ENCODE assay signal across 9 cellular contexts in genomic region chr3:79019137-79019923, GRCh38.
DNase-seq lines count a peak whose midpoint lies in the region; ATAC-seq and TF ChIP-seq lines count a peak whose summit lies in the region.
"Had no signal": no experiment of that assay in that cellular context is flagged by ENCODE, and none has a peak within 500 bp of the region (broad histone marks: within the 10 kb centered on the region; RNA-seq: fewer than 3 reads in every experiment).

No MANE protein-coding gene starts in this region.

- H3K9me3 ChIP-seq in T-helper 17 cell (ENCODE audit: control insufficient read depth, low read length, poor library complexity, severe bottlenecking), result no peaks in the 10 kb centered on the region
- H3K9me3 ChIP-seq in testis, result no peaks in the 10 kb centered on the region

- no peak overlapping the region for H3K27ac Mint-ChIP-seq in T-helper 17 cell
- H3K27ac Mint-ChIP-seq in activated CD4-positive, alpha-beta memory T cell treated with anti-CD3 and anti-CD28 coated beads for 36 hours, result no peak overlapping the region
- H3K27ac Mint-ChIP-seq: stimulated activated naive CD8-positive, alpha-beta T cell treated with anti-CD3 and anti-CD28 coated beads, Interleukin-15, Interleukin-2, amounts not matched to agents 100 ng/mL and 50 ng/mL, for 24 hours had no signal

- H3K27ac ChIP-seq in epithelial cell of prostate (peak overlapping the region; percentile 80), testis (peak overlapping the region; percentile 92 to 93)

- H3K4me3 Mint-ChIP-seq in T-helper 17 cell, result peak overlapping the region; percentile 1
- no peak overlapping the region for H3K4me3 Mint-ChIP-seq in activated CD4-positive, alpha-beta memory T cell treated with anti-CD3 and anti-CD28 coated beads for 36 hours
- H3K4me3 Mint-ChIP-seq: stimulated activated naive CD8-positive, alpha-beta T cell treated with anti-CD3 and anti-CD28 coated beads, Interleukin-15, Interleukin-2, amounts not matched to agents 100 ng/mL and 50 ng/mL, for 24 hours had no signal

- no peaks in the 10 kb centered on the region for H3K36me3 Mint-ChIP-seq in T-helper 17 cell (ENCODE audit: low read depth)
- peaks cover 3% of the 10 kb centered on the region for H3K36me3 Mint-ChIP-seq in activated CD4-positive, alpha-beta memory T cell treated with anti-CD3 and anti-CD28 coated beads for 36 hours

- H3K27me3 Mint-ChIP-seq in T-helper 17 cell, result peaks cover 8% of the 10 kb centered on the region
- peaks cover 7% of the 10 kb centered on the region for H3K27me3 Mint-ChIP-seq in activated CD4-positive, alpha-beta memory T cell treated with anti-CD3 and anti-CD28 coated beads for 36 hours

- peaks cover 6% of the 10 kb centered on the region for H3K9me3 Mint-ChIP-seq in activated CD4-positive, alpha-beta memory T cell treated with anti-CD3 and anti-CD28 coated beads for 36 hours
- H3K9me3 Mint-ChIP-seq: stimulated activated naive CD8-positive, alpha-beta T cell treated with anti-CD3 and anti-CD28 coated beads, Interleukin-15, Interleukin-2, amounts not matched to agents 100 ng/mL and 50 ng/mL, for 24 hours had no signal

- WGBS in testis, 2 donors, result 0 to 1% methylated on average over 18 to 38 of the region's 40 CpGs

- peak; percentile 47 for TF ChIP-seq POLR2A in testis (IDR thresholded peaks at IDR 0.05)

- no peaks in the 10 kb centered on the region for H3K36me3 ChIP-seq in testis (ENCODE audit: low read depth, missing control alignments)

- TF ChIP-seq CTCF in testis (IDR thresholded peaks at IDR 0.05), result peak in 2 of 3 experiments; percentile 15 to 48

- intact Hi-C loops in testis (cut with DNase I; ENCODE audit: low total_unique reads), result no loop called here
- intact Hi-C loops in activated CD4-positive, alpha-beta memory T cell treated with anti-CD3 and anti-CD28 coated beads for 36 hours (cut with micrococcal nuclease), result no loop called here

- POLR2A ChIA-PET in activated CD4-positive, alpha-beta memory T cell treated with anti-CD3 and anti-CD28 coated beads for 36 hours (lab: Charles Lee), result no interaction called here

- no peaks in the 10 kb centered on the region for H3K27me3 ChIP-seq in testis

- no peaks in the 10 kb centered on the region for H3K4me1 ChIP-seq in testis

- CTCF ChIA-PET in activated CD4-positive, alpha-beta memory T cell treated with anti-CD3 and anti-CD28 coated beads for 36 hours (lab: Charles Lee), result no interaction called here

- ATAC-seq in GM19463 (IDR thresholded peaks at IDR 0.05; ENCODE audit: unreplicated experiment) (peak; percentile 77), T-helper 17 cell (no peak)

- H3K4me3 ChIP-seq in testis, result peak overlapping the region; percentile 78 to 88

- peaks cover 4% of the 10 kb centered on the region for H3K4me1 Mint-ChIP-seq in T-helper 17 cell
- H3K4me1 Mint-ChIP-seq in activated CD4-positive, alpha-beta memory T cell treated with anti-CD3 and anti-CD28 coated beads for 36 hours (ENCODE audit: low read depth), result no peaks in the 10 kb centered on the region

- DNase-seq in Ammon's horn (ENCODE audit: low spot score) (peak; percentile 93), NCI-H1105 treated with DMSO at 0.1 percent for 48 hours (lab: John Stamatoyannopoulos, UW) (peak; percentile 82), T-helper 17 cell (no peak), epithelial cell of prostate (ENCODE audit: low read depth, low spot score) (peak; percentile 64), lung microvascular endothelial cell (ENCODE audit: low read depth in 2 of 2) (peak; percentile 3 to 10), testis (peak; percentile 95)
- no peak for DNase-seq in activated CD4-positive, alpha-beta memory T cell treated with anti-CD3 and anti-CD28 coated beads for 36 hours

Comparison
In these comparisons a context has a peak if more than half of its experiments do, and no peak if none do; other contexts are left out.
1. DNase-seq: peak in Ammon's horn (single experiment), NCI-H1105 treated with DMSO at 0.1 percent for 48 hours (single experiment), epithelial cell of prostate (single experiment), lung microvascular endothelial cell (2 of 2) and testis (single experiment); none in T-helper 17 cell (0 of 3) and activated CD4-positive, alpha-beta memory T cell treated with anti-CD3 and anti-CD28 coated beads for 36 hours (single experiment).